Comparison of ENCODE assay signal across 8 cellular contexts in genomic region chr14:22200977-22201605, GRCh38.
DNase-seq lines count a peak whose midpoint lies in the region; ATAC-seq, FAIRE-seq and TF ChIP-seq lines count a peak whose summit lies in the region.

No MANE protein-coding gene starts in this region.

- no peaks in the 10 kb centered on the region for H3K9me3 Mint-ChIP-seq in activated naive CD8-positive, alpha-beta T cell treated with anti-CD3 and anti-CD28 coated beads, Interleukin-2, amount 10 ng/mL, durations not matched to agents 7 days and 5 days
- H3K9me3 Mint-ChIP-seq in type B pancreatic cell: peaks cover 3% of the 10 kb centered on the region

- no peak overlapping the region for H3K27ac ChIP-seq in iPS DF 6.9 (ENCODE audit: low read length)

- H3K4me3 Mint-ChIP-seq in activated naive CD8-positive, alpha-beta T cell treated with anti-CD3 and anti-CD28 coated beads, Interleukin-2, amount 10 ng/mL, durations not matched to agents 7 days and 5 days: no peak overlapping the region
- H3K4me3 Mint-ChIP-seq in type B pancreatic cell: no peak overlapping the region

- no peak overlapping the region for H3K27ac Mint-ChIP-seq in activated naive CD8-positive, alpha-beta T cell treated with anti-CD3 and anti-CD28 coated beads, Interleukin-2, amount 10 ng/mL, durations not matched to agents 7 days and 5 days
- H3K27ac Mint-ChIP-seq in type B pancreatic cell: no peak overlapping the region

- no peaks in the 10 kb centered on the region for H3K27me3 Mint-ChIP-seq in activated naive CD8-positive, alpha-beta T cell treated with anti-CD3 and anti-CD28 coated beads, Interleukin-2, amount 10 ng/mL, durations not matched to agents 7 days and 5 days
- no peaks in the 10 kb centered on the region for H3K27me3 Mint-ChIP-seq in type B pancreatic cell

- TF ChIP-seq CTCF in NB4 (IDR thresholded peaks at IDR 0.05; ENCODE audit: low read depth, low read length) (peak; percentile 71), type B pancreatic cell (conservative IDR thresholded peaks at IDR 0.05) (peak; percentile 83)

- no peaks in the 10 kb centered on the region for H3K9me3 ChIP-seq in iPS DF 6.9 (ENCODE audit: control insufficient read depth, insufficient read depth, low read length)

- no peaks in the 10 kb centered on the region for H3K4me1 ChIP-seq in iPS DF 6.9 (ENCODE audit: control insufficient read depth, insufficient read depth, low read length)

- peak; percentile 79 for FAIRE-seq in GM18507 (lab: Jason Lieb, UNC)

- H3K27me3 ChIP-seq in iPS DF 6.9 (ENCODE audit: control insufficient read depth, insufficient read depth, low read length): no peaks in the 10 kb centered on the region

- peak; percentile 38 for DNase-seq in Ammon's horn (ENCODE audit: low spot score)
- DNase-seq in GM18507 (ENCODE audit: extremely low spot score, insufficient read length, low read depth): no peak
- peak; percentile 69 for DNase-seq in NB4 (ENCODE audit: low read depth)
- no peak for DNase-seq in activated naive CD8-positive, alpha-beta T cell treated with anti-CD3 and anti-CD28 coated beads, Interleukin-2, amount 10 ng/mL, durations not matched to agents 7 days and 5 days
- peak; percentile 52 for DNase-seq in iPS DF 6.9 (ENCODE audit: low read depth, low spot score)
- DNase-seq in type B pancreatic cell (ENCODE audit: extremely low spot score, unreplicated experiment): no peak
- DNase-seq in NCI-H2029 (lab: John Stamatoyannopoulos, UW): no peak

- no CpG with 5 or more reads among the region's 1 CpG for WGBS in iPS DF 6.9 (ENCODE audit: insufficient coverage, insufficient read length)

- H3K36me3 ChIP-seq in iPS DF 6.9 (ENCODE audit: control insufficient read depth, insufficient read depth, low read length): no peaks in the 10 kb centered on the region

- TF ChIP-seq POLR2A in NB4 (IDR thresholded peaks at IDR 0.05; ENCODE audit: extremely low read depth, insufficient read length): no peak

- H3K4me3 ChIP-seq in NB4 (ENCODE audit: low read depth, low read length): no peak overlapping the region
- no peak overlapping the region for H3K4me3 ChIP-seq in iPS DF 6.9 (ENCODE audit: low read length)

- POLR2A ChIA-PET in activated naive CD8-positive, alpha-beta T cell treated with anti-CD3 and anti-CD28 coated beads, Interleukin-2, amount 10 ng/mL, durations not matched to agents 7 days and 5 days (lab: Charles Lee): interaction anchor here (0.7 to 1.4 kb wide), 2 partner anchors 23 to 355 kb away, joined by 3 to 4 read pairs; no protein-coding TSS in a partner anchor

- no peaks in the 10 kb centered on the region for H3K36me3 Mint-ChIP-seq in activated naive CD8-positive, alpha-beta T cell treated with anti-CD3 and anti-CD28 coated beads, Interleukin-2, amount 10 ng/mL, durations not matched to agents 7 days and 5 days
- H3K36me3 Mint-ChIP-seq in type B pancreatic cell: no peaks in the 10 kb centered on the region

- H3K4me1 Mint-ChIP-seq in activated naive CD8-positive, alpha-beta T cell treated with anti-CD3 and anti-CD28 coated beads, Interleukin-2, amount 10 ng/mL, durations not matched to agents 7 days and 5 days: no peaks in the 10 kb centered on the region
- no peaks in the 10 kb centered on the region for H3K4me1 Mint-ChIP-seq in type B pancreatic cell (ENCODE audit: unreplicated experiment)

- ATAC-seq in activated naive CD8-positive, alpha-beta T cell treated with anti-CD3 and anti-CD28 coated beads, Interleukin-2, amount 10 ng/mL, durations not matched to agents 7 days and 5 days (ENCODE audit: low read depth): peak; percentile 36
- ATAC-seq in HG02840 (IDR thresholded peaks at IDR 0.05; ENCODE audit: low FRiP score, unreplicated experiment): no peak

Comparison
In these comparisons a context has a peak if more than half of its experiments do, and no peak if none do; other contexts are left out.
1. DNase-seq: peak in Ammon's horn (single experiment), NB4 (single experiment) and iPS DF 6.9 (single experiment); none in GM18507 (single experiment), activated naive CD8-positive, alpha-beta T cell treated with anti-CD3 and anti-CD28 coated beads, Interleukin-2, amount 10 ng/mL, durations not matched to agents 7 days and 5 days (single experiment), type B pancreatic cell (single experiment) and NCI-H2029 (single experiment).